2 cellular contexts compared by ENCODE assay signal in genomic region chr1:237938553-237938952, GRCh38.
TF ChIP-seq lines count a peak whose summit lies in the region.

No MANE protein-coding gene starts in this region.

TF ChIP-seq in SK-N-SH, 30 proteins besides CTCF, POLR2A, EP300 and RAD21 (continued from another document):
- no peak for TF ChIP-seq ZBTB33 (IDR thresholded peaks at IDR 0.05; ENCODE audit: borderline replicate concordance, low read depth)
- no peak for TF ChIP-seq RFX5 (IDR thresholded peaks at IDR 0.05; ENCODE audit: low read length)
- TF ChIP-seq MXI1 (IDR thresholded peaks at IDR 0.05; ENCODE audit: low read depth, low read length): no peak
- TF ChIP-seq SMC3 (IDR thresholded peaks at IDR 0.05; ENCODE audit: low read depth, low read length): no peak
- TF ChIP-seq ELF1 (IDR thresholded peaks at IDR 0.05): no peak
- TF ChIP-seq RCOR1 (IDR thresholded peaks at IDR 0.05; ENCODE audit: low read length): no peak
- TF ChIP-seq SIN3A (IDR thresholded peaks at IDR 0.05; ENCODE audit: borderline replicate concordance, low read depth, low read length): no peak
- no peak for TF ChIP-seq PBX3 (IDR thresholded peaks at IDR 0.05)

TF ChIP-seq in Ishikawa, 13 proteins besides CTCF, POLR2A, EP300 and RAD21 (continued from another document):
- TF ChIP-seq REST (IDR thresholded peaks at IDR 0.05; ENCODE audit: low read depth): no peak
- no peak for TF ChIP-seq FOXM1 (IDR thresholded peaks at IDR 0.05; ENCODE audit: borderline replicate concordance, low read depth)
- no peak for TF ChIP-seq TAF1 (IDR thresholded peaks at IDR 0.05; ENCODE audit: low read depth)
